ENCODE assay signal across 19 cellular contexts in the genomic region with DNA sequence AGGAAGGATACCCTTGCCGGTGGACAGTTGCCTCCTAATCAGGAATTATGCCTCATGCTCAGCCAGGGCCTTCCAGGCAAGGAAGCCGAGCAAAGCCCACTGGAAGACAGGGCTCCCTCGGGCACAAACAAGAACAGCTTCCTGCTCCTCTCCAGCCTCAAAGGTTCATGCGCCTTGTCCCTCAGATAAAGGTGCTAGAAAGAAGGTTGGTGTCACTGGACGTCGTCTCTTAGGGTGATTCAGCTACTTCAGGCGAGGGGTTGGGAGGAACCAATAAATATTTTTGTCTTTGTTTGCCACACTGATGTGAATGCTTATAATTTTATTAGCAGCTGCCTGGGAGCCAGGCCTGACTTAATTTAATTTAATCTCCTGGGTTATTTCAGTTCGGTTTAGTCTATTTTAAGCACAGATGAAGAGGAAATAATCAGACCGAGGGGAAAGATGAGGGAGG.
DNase-seq lines count a peak whose midpoint lies in the region; ATAC-seq and TF ChIP-seq lines count a peak whose summit lies in the region.
"Had no signal": no experiment of that assay in that cellular context is flagged by ENCODE, and none has a peak within 500 bp of the region (broad histone marks: within the 10 kb centered on the region; RNA-seq: fewer than 3 reads in every experiment).

No MANE protein-coding gene starts in this region.

- H2AFZ ChIP-seq in SK-N-SH (ENCODE audit: low read depth): no peak overlapping the region

- 54% methylated on average over 9 of the region's 9 CpGs for WGBS in SK-N-SH (ENCODE audit: low lambda C conversion rate)
- 70 to 84% methylated on average over 9 of the region's 9 CpGs for WGBS in sigmoid colon, 2 donors

- H3K4me3 ChIP-seq in SK-N-SH (ENCODE audit: low read depth in 2 of 2, low read length in 1 of 2) (no peak overlapping the region), sigmoid colon (no peak overlapping the region)

- peaks cover 48% of the 10 kb centered on the region; the same call in 1 of the 2 replicates for H3K79me2 ChIP-seq in SK-N-SH (ENCODE audit: insufficient read depth)

- no peak for TF ChIP-seq POLR2A in sigmoid colon (IDR thresholded peaks at IDR 0.05)

- no peak overlapping the region for H3K9ac ChIP-seq in SK-N-SH

- TF ChIP-seq CTCF in SK-N-SH (IDR thresholded peaks at IDR 0.05) (no peak), brain (conservative IDR thresholded peaks at IDR 0.05) (no peak), sigmoid colon (IDR thresholded peaks at IDR 0.05) (no peak), glutamatergic neuron (IDR thresholded peaks at IDR 0.05; ENCODE audit: partially characterized antibody, unreplicated experiment) (no peak)

- H3K4me1 ChIP-seq in SK-N-SH (ENCODE audit: control insufficient read depth in 1 of 2, insufficient read depth in 2 of 2, low read depth in 1 of 2, low read length in 1 of 2) (peaks cover 9 to 37% of the 10 kb centered on the region in 2 experiments; a peak in 3 of 4 replicates), sigmoid colon (peaks cover 0 to 40% (median 27%) of the 10 kb centered on the region in 4 donors)

- CTCF ChIA-PET in SK-N-SH (lab: Yijun Ruan, JAX): interaction anchor here (0.7 to 3.0 kb wide), 12 partner anchors 9 to 462 kb away, joined by 3 to 16 read pairs (median 4); no protein-coding TSS in a partner anchor

- peaks cover 31% of the 10 kb centered on the region for H3K36me3 Mint-ChIP-seq in activated naive CD4-positive, alpha-beta T cell treated with anti-CD3 and anti-CD28 coated beads, Interleukin-2, amount 50 U/mL, for 24 hours
- peaks cover 27 to 76% of the 10 kb centered on the region in 2 donors for H3K36me3 Mint-ChIP-seq in activated naive CD4-positive, alpha-beta T cell treated with anti-CD3 and anti-CD28 coated beads, Interleukin-2, amount 50 U/mL, for 72 hours
- peaks cover 24% of the 10 kb centered on the region for H3K36me3 Mint-ChIP-seq in brain
- H3K36me3 Mint-ChIP-seq in glutamatergic neuron (ENCODE audit: unreplicated experiment): no peaks in the 10 kb centered on the region
- no peaks in the 10 kb centered on the region for H3K36me3 Mint-ChIP-seq in stimulated activated memory B cell treated with anti-CD40 and anti-IgM and Interleukin-4, amounts not matched to agents 10 μg/mL and 1 μg/mL and 100 μg/mL, for 72 hours

- POLR2A ChIA-PET in SK-N-SH (lab: Yijun Ruan, JAX): interaction anchor here (1.0 to 1.3 kb wide), 3 partner anchors 15 to 472 kb away, joined by 3 to 4 read pairs (median 3); no protein-coding TSS in a partner anchor

- no peaks in the 10 kb centered on the region for H3F3A ChIP-seq in SK-N-SH (replicated peaks; ENCODE audit: insufficient read depth)

- TF ChIP-seq EP300 in SK-N-SH (IDR thresholded peaks at IDR 0.05; ENCODE audit: borderline replicate concordance in 1 of 2, low read depth in 1 of 2, low read length in 1 of 2) (peak in 1 of 2 experiments; percentile 88; a peak in 2 of 4 replicates), sigmoid colon (IDR thresholded peaks at IDR 0.05) (no peak)

- H3K9me3 Mint-ChIP-seq in activated naive CD4-positive, alpha-beta T cell treated with anti-CD3 and anti-CD28 coated beads, Interleukin-2, amount 50 U/mL, for 24 hours: peaks cover 5% of the 10 kb centered on the region
- H3K9me3 Mint-ChIP-seq in activated naive CD4-positive, alpha-beta T cell treated with anti-CD3 and anti-CD28 coated beads, Interleukin-2, amount 50 U/mL, for 72 hours: peaks cover 0 to 20% of the 10 kb centered on the region in 2 donors
- H3K9me3 Mint-ChIP-seq in brain (peaks cover 6 to 19% (median 11%) of the 10 kb centered on the region in 5 experiments), glutamatergic neuron (ENCODE audit: unreplicated experiment) (no peaks in the 10 kb centered on the region)
- no peaks in the 10 kb centered on the region for H3K9me3 Mint-ChIP-seq in stimulated activated memory B cell treated with anti-CD40 and anti-IgM and Interleukin-4, amounts not matched to agents 10 μg/mL and 1 μg/mL and 100 μg/mL, for 72 hours
- H3K9me3 Mint-ChIP-seq: H9 had no signal

- no peak overlapping the region for H3K4me2 ChIP-seq in SK-N-SH

- intact Hi-C loops in sigmoid colon (cut with DNase I): no loop called here

- H3K36me3 ChIP-seq in SK-N-SH (replicated peaks in 1 of 2; ENCODE audit: control insufficient read depth in 1 of 2, insufficient read depth in 2 of 2, low read length in 1 of 2): peaks cover 12 to 30% of the 10 kb centered on the region in 2 experiments
- no peaks in the 10 kb centered on the region for H3K36me3 ChIP-seq in sigmoid colon

- H4K20me1 ChIP-seq in SK-N-SH (ENCODE audit: insufficient read depth): peaks cover 48% of the 10 kb centered on the region

- no peak for ATAC-seq in activated naive CD4-positive, alpha-beta T cell treated with anti-CD3 and anti-CD28 coated beads, Interleukin-2, amount 50 U/mL, for 72 hours
- ATAC-seq in stimulated activated memory B cell treated with anti-CD40 and anti-IgM and Interleukin-4, amounts not matched to agents 10 μg/mL and 1 μg/mL and 100 μg/mL, for 72 hours: no peak
- ATAC-seq: PC-3 had no signal

- H3K27me3 ChIP-seq in SK-N-SH (ENCODE audit: insufficient read depth) (no peaks in the 10 kb centered on the region), sigmoid colon (no peaks in the 10 kb centered on the region)

- DNase-seq in activated naive CD4-positive, alpha-beta T cell treated with anti-CD3 and anti-CD28 coated beads, Interleukin-2, amount 50 U/mL, for 72 hours (ENCODE audit: low spot score in 2 of 2): no peak
- DNase-seq in SK-N-SH (peak; percentile 83), sigmoid colon (no peak), NCI-H1694 treated with DMSO at 0.1 percent for 48 hours (lab: John Stamatoyannopoulos, UW) (no peak), glutamatergic neuron (no peak)
- DNase-seq: AML-193, DND-41, H9, IMR-90, Kasumi-1, NCI-H1105, NCI-H187, NCI-H446, NCI-H748 treated with DMSO at 0.1 percent for 48 hours, PC-3 had no signal

- peaks cover 84% of the 10 kb centered on the region for H3K4me1 Mint-ChIP-seq in activated naive CD4-positive, alpha-beta T cell treated with anti-CD3 and anti-CD28 coated beads, Interleukin-2, amount 50 U/mL, for 24 hours
- H3K4me1 Mint-ChIP-seq in brain: peaks cover 14% of the 10 kb centered on the region
- peaks cover 2% of the 10 kb centered on the region for H3K4me1 Mint-ChIP-seq in glutamatergic neuron (ENCODE audit: low read depth, unreplicated experiment)
- H3K4me1 Mint-ChIP-seq in stimulated activated memory B cell treated with anti-CD40 and anti-IgM and Interleukin-4, amounts not matched to agents 10 μg/mL and 1 μg/mL and 100 μg/mL, for 72 hours: no peaks in the 10 kb centered on the region

- no peaks in the 10 kb centered on the region for H3K9me3 ChIP-seq in SK-N-SH
- no peaks in the 10 kb centered on the region for H3K9me3 ChIP-seq in sigmoid colon

- H3K27ac Mint-ChIP-seq in activated naive CD4-positive, alpha-beta T cell treated with anti-CD3 and anti-CD28 coated beads, Interleukin-2, amount 50 U/mL, for 24 hours: peak overlapping the region; percentile 39
- H3K27ac Mint-ChIP-seq in activated naive CD4-positive, alpha-beta T cell treated with anti-CD3 and anti-CD28 coated beads, Interleukin-2, amount 50 U/mL, for 72 hours: peak overlapping the region in 1 of 2 donors; percentile 39
- H3K27ac Mint-ChIP-seq in brain (peak overlapping the region in 3 of 5 experiments; percentile 8 to 82 (median 48)), glutamatergic neuron (ENCODE audit: unreplicated experiment) (no peak overlapping the region)
- H3K27ac Mint-ChIP-seq in stimulated activated memory B cell treated with anti-CD40 and anti-IgM and Interleukin-4, amounts not matched to agents 10 μg/mL and 1 μg/mL and 100 μg/mL, for 72 hours: no peak overlapping the region
- H3K27ac Mint-ChIP-seq: H9 had no signal

- H3K9me2 ChIP-seq in SK-N-SH: no peaks in the 10 kb centered on the region

- no peak; the same call in 1 of the 2 replicates for TF ChIP-seq RAD21 in SK-N-SH (IDR thresholded peaks at IDR 0.05; ENCODE audit: low read length)

- H3K27me3 Mint-ChIP-seq in activated naive CD4-positive, alpha-beta T cell treated with anti-CD3 and anti-CD28 coated beads, Interleukin-2, amount 50 U/mL, for 24 hours: no peaks in the 10 kb centered on the region
- no peaks in the 10 kb centered on the region for H3K27me3 Mint-ChIP-seq in brain
- no peaks in the 10 kb centered on the region for H3K27me3 Mint-ChIP-seq in glutamatergic neuron (ENCODE audit: unreplicated experiment)
- peaks cover 8% of the 10 kb centered on the region for H3K27me3 Mint-ChIP-seq in stimulated activated memory B cell treated with anti-CD40 and anti-IgM and Interleukin-4, amounts not matched to agents 10 μg/mL and 1 μg/mL and 100 μg/mL, for 72 hours

- no peak overlapping the region for H3K4me3 Mint-ChIP-seq in activated naive CD4-positive, alpha-beta T cell treated with anti-CD3 and anti-CD28 coated beads, Interleukin-2, amount 50 U/mL, for 24 hours
- H3K4me3 Mint-ChIP-seq in brain: no peak overlapping the region
- H3K4me3 Mint-ChIP-seq in glutamatergic neuron (ENCODE audit: unreplicated experiment): no peak overlapping the region
- no peak overlapping the region for H3K4me3 Mint-ChIP-seq in stimulated activated memory B cell treated with anti-CD40 and anti-IgM and Interleukin-4, amounts not matched to agents 10 μg/mL and 1 μg/mL and 100 μg/mL, for 72 hours
- H3K4me3 Mint-ChIP-seq: H9 had no signal

- H3K27ac ChIP-seq in SK-N-SH (ENCODE audit: low read depth in 2 of 2, low read length in 1 of 2) (peak overlapping the region; percentile 44 to 88; a peak in 3 of 4 replicates), sigmoid colon (peak overlapping the region in 3 of 4 donors; percentile 37 to 68 (median 54))
- H3K27ac ChIP-seq: RWPE1 had no signal

TF ChIP-seq in SK-N-SH, 30 proteins besides CTCF, POLR2A, EP300 and RAD21 (continues in another document):
- TF ChIP-seq GATA2 (CRISPR knock-in tag; IDR thresholded peaks at IDR 0.05) (peak; percentile 28; the same call in 1 of the 2 replicates), TAF1 (IDR thresholded peaks at IDR 0.05; ENCODE audit: borderline replicate concordance, low read depth, low read length) (no peak), CHD2 (IDR thresholded peaks at IDR 0.05; ENCODE audit: low read length, partially characterized antibody) (peak; percentile 77), SMC3 (IDR thresholded peaks at IDR 0.05; ENCODE audit: low read depth, low read length) (no peak; the same call in 1 of the 2 replicates), RCOR1 (IDR thresholded peaks at IDR 0.05; ENCODE audit: low read length) (peak; percentile 80), MEF2A (IDR thresholded peaks at IDR 0.05; ENCODE audit: borderline replicate concordance, low read depth) (peak; percentile 62; the same call in 1 of the 2 replicates), USF1 (IDR thresholded peaks at IDR 0.05; ENCODE audit: borderline replicate concordance, low read depth) (no peak), POLR2AphosphoS5 (IDR thresholded peaks at IDR 0.05; ENCODE audit: low read depth, low read length) (no peak)

Comparison
In these comparisons a context has a peak if more than half of its experiments do, and no peak if none do; other contexts are left out.
1. H3K27ac Mint-ChIP-seq: peak in activated naive CD4-positive, alpha-beta T cell treated with anti-CD3 and anti-CD28 coated beads, Interleukin-2, amount 50 U/mL, for 24 hours (single experiment) and brain (3 of 5); none in glutamatergic neuron (single experiment) and stimulated activated memory B cell treated with anti-CD40 and anti-IgM and Interleukin-4, amounts not matched to agents 10 μg/mL and 1 μg/mL and 100 μg/mL, for 72 hours (single experiment).